ENCODE assay signal across 15 cellular contexts in the genomic region with DNA sequence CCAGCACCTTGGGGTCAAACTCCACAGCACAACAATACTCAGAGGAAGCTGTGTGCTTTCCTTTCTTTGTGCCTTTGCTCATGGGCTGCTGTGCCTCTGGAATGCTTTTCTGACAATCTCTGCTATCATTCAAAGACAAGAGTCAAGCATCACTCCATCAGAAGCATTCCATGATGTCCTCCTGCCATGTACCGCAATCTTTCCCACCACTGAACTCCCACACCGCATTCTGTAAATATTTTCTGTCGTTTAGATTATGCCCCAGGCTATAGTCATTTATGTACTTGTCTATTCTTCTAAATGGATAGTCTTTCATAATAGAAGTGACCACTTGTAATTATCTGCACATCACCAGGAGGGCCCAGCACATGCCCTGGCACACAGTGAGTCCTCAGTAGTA.
A peak's percentile ranks its signal among the peaks of the same experiment; 100 is the strongest.
DNase-seq lines count a peak whose midpoint lies in the region; ATAC-seq, FAIRE-seq and TF ChIP-seq lines count a peak whose summit lies in the region.
"Had no signal": no experiment of that assay in that cellular context is flagged by ENCODE, and none has a peak within 500 bp of the region (broad histone marks: within the 10 kb centered on the region; RNA-seq: fewer than 3 reads in every experiment).

No MANE protein-coding gene starts in this region.

- no peak for ATAC-seq in GM18909 (IDR thresholded peaks at IDR 0.05; ENCODE audit: poor library complexity, unreplicated experiment)
- ATAC-seq in activated CD4-positive, alpha-beta T cell treated with anti-CD3 and anti-CD28 coated beads for 36 hours = no peak
- ATAC-seq: A549, HepG2 had no signal

- 91% methylated on average over 3 of the region's 3 CpGs; no CpG with 5 or more reads in 1 of the 2 experiments for WGBS in H1 (ENCODE audit: extremely low coverage in 1 of 2, insufficient coverage in 1 of 2, insufficient read length in 1 of 2, insufficient replicate concordance in 2 of 2, low coverage in 1 of 2, low lambda C conversion rate in 2 of 2, missing lambda C conversion rate in 1 of 2), 2 experiments
- WGBS in smooth muscle cell (ENCODE audit: low lambda C conversion rate) = 40% methylated on average over 3 of the region's 3 CpGs

- H2BK20ac ChIP-seq in H1 (ENCODE audit: low read length) = no peak overlapping the region

- 0 out of 2 replicates have a peak overlapping the region, but pooled peaks have one; percentile 30 for H2BK12ac ChIP-seq in H1 (ENCODE audit: low read depth, low read length)

- no peaks in the 10 kb centered on the region for H3K36me3 Mint-ChIP-seq in activated CD4-positive, alpha-beta T cell treated with anti-CD3 and anti-CD28 coated beads for 36 hours (ENCODE audit: low read depth)
- H3K36me3 Mint-ChIP-seq: CD8-positive, alpha-beta memory T cell had no signal

- no peak overlapping the region for H3K18ac ChIP-seq in H1 (ENCODE audit: extremely low read depth, low read length)

- FAIRE-seq in HTR-8/SVneo (lab: Jason Lieb, UNC) (peak; percentile 44), H1 (lab: Jason Lieb, UNC) (no peak)
- FAIRE-seq: A549, G401.6, HepG2 had no signal

- intact Hi-C loops in activated CD4-positive, alpha-beta T cell treated with anti-CD3 and anti-CD28 coated beads for 36 hours (cut with DNase I, micrococcal nuclease) = loop anchor here in 1 of 2 experiments (10.0 kb wide), 1 partner anchor 509 kb away; no protein-coding TSS in a partner anchor

- H3K27ac Mint-ChIP-seq in activated CD4-positive, alpha-beta T cell treated with anti-CD3 and anti-CD28 coated beads for 36 hours = no peak overlapping the region
- H3K27ac Mint-ChIP-seq: HFFc6 had no signal

- no peaks in the 10 kb centered on the region for H3K23me2 ChIP-seq in H1 (ENCODE audit: low read depth, low read length)

- TF ChIP-seq POLR2A in H1 (IDR thresholded peaks at IDR 0.05; ENCODE audit: control extremely low read depth in 1 of 2, low read depth in 2 of 2, low read length in 2 of 2) = no peak

- H4K91ac ChIP-seq in H1 (replicated peaks; ENCODE audit: insufficient read length, low read length) = no peak overlapping the region

- no peak overlapping the region for H3K4ac ChIP-seq in H1 (replicated peaks; ENCODE audit: insufficient read length, low read depth, low read length)

- H3K4me3 Mint-ChIP-seq in activated CD4-positive, alpha-beta T cell treated with anti-CD3 and anti-CD28 coated beads for 36 hours = no peak overlapping the region
- H3K4me3 Mint-ChIP-seq: CD8-positive, alpha-beta memory T cell; HFFc6 had no signal

- no peaks in the 10 kb centered on the region for H3K79me1 ChIP-seq in H1 (ENCODE audit: low read depth, low read length)

- no peak overlapping the region for H3K14ac ChIP-seq in H1 (ENCODE audit: insufficient read length)

- no peaks in the 10 kb centered on the region for H3K27me3 Mint-ChIP-seq in activated CD4-positive, alpha-beta T cell treated with anti-CD3 and anti-CD28 coated beads for 36 hours

- H3K9me3 ChIP-seq in H1 (ENCODE audit: insufficient read depth in 2 of 2, low read depth in 1 of 2, low read length in 1 of 2) (no peaks in the 10 kb centered on the region), smooth muscle cell (replicated peaks; ENCODE audit: low read depth) (no peaks in the 10 kb centered on the region)
- H3K9me3 ChIP-seq: A549, BLaER1 had no signal

- POLR2A ChIA-PET in H1 (lab: Charles Lee; ENCODE audit: partially characterized antibody) = no interaction called here
- POLR2A ChIA-PET in activated CD4-positive, alpha-beta T cell treated with anti-CD3 and anti-CD28 coated beads for 36 hours (lab: Charles Lee) = no interaction called here

- H2AFZ ChIP-seq in H1 (ENCODE audit: low read length) = peak overlapping the region; percentile 42; the same call in 1 of the 2 replicates
- H2AFZ ChIP-seq in smooth muscle cell (ENCODE audit: low read depth) = no peak overlapping the region

- H4K8ac ChIP-seq in H1 (ENCODE audit: extremely low read depth, insufficient read depth, low read length) = no peak overlapping the region

- H2AK5ac ChIP-seq in H1 (ENCODE audit: low read depth, low read length) = no peak overlapping the region

- H2BK15ac ChIP-seq in H1 (ENCODE audit: low read length) = no peak overlapping the region

- no peak for TF ChIP-seq CTCF in H1 (IDR thresholded peaks at IDR 0.05; ENCODE audit: control extremely low read depth in 1 of 3, insufficient read depth in 1 of 3, low read depth in 1 of 3, low read length in 3 of 3)
- TF ChIP-seq CTCF in smooth muscle cell (IDR thresholded peaks at IDR 0.05; ENCODE audit: borderline replicate concordance, insufficient read depth, poor library complexity, severe bottlenecking) = no peak

- H3K4me1 ChIP-seq in H1 (replicated peaks in 1 of 4; ENCODE audit: control insufficient read depth in 3 of 4, insufficient read depth in 4 of 4, low read length in 3 of 4) (no peaks in the 10 kb centered on the region), smooth muscle cell (ENCODE audit: low read depth) (peaks cover 9% of the 10 kb centered on the region)
- H3K4me1 ChIP-seq: A549 had no signal

- H3K4me1 Mint-ChIP-seq in activated CD4-positive, alpha-beta T cell treated with anti-CD3 and anti-CD28 coated beads for 36 hours = no peaks in the 10 kb centered on the region

- H3K36me3 ChIP-seq in H1 (ENCODE audit: control insufficient read depth in 2 of 4, insufficient read depth in 4 of 4, low read length in 3 of 4) = no peaks in the 10 kb centered on the region
- H3K36me3 ChIP-seq in smooth muscle cell (ENCODE audit: low read depth) = no peaks in the 10 kb centered on the region
- H3K36me3 ChIP-seq: BLaER1 had no signal

- H2BK5ac ChIP-seq in H1 (ENCODE audit: low read depth, low read length) = no peak overlapping the region

- no peaks in the 10 kb centered on the region for H3K9me3 Mint-ChIP-seq in activated CD4-positive, alpha-beta T cell treated with anti-CD3 and anti-CD28 coated beads for 36 hours (ENCODE audit: low read depth)
- H3K9me3 Mint-ChIP-seq: CD8-positive, alpha-beta memory T cell; HFFc6 had no signal

- H3K9ac ChIP-seq in H1 (replicated peaks in 1 of 4; ENCODE audit: extremely low read depth in 1 of 4, low read depth in 3 of 4, low read length in 3 of 4) (no peak overlapping the region), smooth muscle cell (ENCODE audit: low read depth) (no peak overlapping the region)
- H3K9ac ChIP-seq: BLaER1 had no signal

- H3K23ac ChIP-seq in H1 (ENCODE audit: insufficient read length) = no peak overlapping the region

- H3K79me2 ChIP-seq in H1 (ENCODE audit: control insufficient read depth in 1 of 2, insufficient read depth in 2 of 2, low read length in 2 of 2) (no peaks in the 10 kb centered on the region), smooth muscle cell (ENCODE audit: low read depth) (no peaks in the 10 kb centered on the region)

- CTCF ChIA-PET in H1 (lab: Charles Lee; ENCODE audit: partially characterized antibody) = interaction anchor here (0.7 to 2.9 kb wide), 7 partner anchors 9 to 238 kb away, joined by 3 to 14 read pairs (median 3); no protein-coding TSS in a partner anchor
- CTCF ChIA-PET in activated CD4-positive, alpha-beta T cell treated with anti-CD3 and anti-CD28 coated beads for 36 hours (lab: Charles Lee) = no interaction called here

- H3K27me3 ChIP-seq in H1 (replicated peaks in 1 of 4; ENCODE audit: control insufficient read depth in 3 of 4, extremely low read depth in 1 of 4, insufficient read depth in 3 of 4, low read length in 3 of 4) (no peaks in the 10 kb centered on the region; a peak in 1 of 7 replicates), smooth muscle cell (ENCODE audit: low read depth) (no peaks in the 10 kb centered on the region)
- H3K27me3 ChIP-seq: BLaER1 had no signal

- no peak for TF ChIP-seq EP300 in H1 (IDR thresholded peaks at IDR 0.05; ENCODE audit: borderline replicate concordance in 1 of 2, low read depth in 2 of 2, low read length in 2 of 2)

- H2BK120ac ChIP-seq in H1 (replicated peaks; ENCODE audit: low read depth, low read length) = no peak overlapping the region

- H3K4me3 ChIP-seq in H1 (ENCODE audit: extremely low read depth in 1 of 4, insufficient read depth in 2 of 4, low read depth in 3 of 4, low read length in 4 of 4) = no peak overlapping the region
- H3K4me3 ChIP-seq in smooth muscle cell = no peak overlapping the region
- H3K4me3 ChIP-seq: A549, BLaER1 had no signal

- DNase-seq in HTR-8/SVneo (ENCODE audit: insufficient read length, low spot score) (no peak), NCI-H226 (peak; percentile 46), H1 (ENCODE audit: low read depth in 1 of 2, low spot score in 2 of 2) (no peak), smooth muscle cell (lab: John Stamatoyannopoulos, UW; ENCODE audit: unreplicated experiment) (no peak), NCI-H510A treated with DMSO at 0.1 percent for 48 hours (lab: John Stamatoyannopoulos, UW) (no peak)
- DNase-seq in activated CD4-positive, alpha-beta T cell treated with anti-CD3 and anti-CD28 coated beads for 36 hours = no peak
- DNase-seq: AML-193; CD8-positive, alpha-beta memory T cell; HCEC 1CT; HFFc6 had no signal

- H4K5ac ChIP-seq in H1 (ENCODE audit: insufficient read length, low read depth, low read length) = no peak overlapping the region

- no peak for TF ChIP-seq RAD21 in H1 (IDR thresholded peaks at IDR 0.05 in 1 of 2, conservative IDR thresholded peaks at IDR 0.05 in 1 of 2; ENCODE audit: low read depth in 2 of 2, low read length in 2 of 2)

- no peak overlapping the region for H3K56ac ChIP-seq in H1 (replicated peaks; ENCODE audit: insufficient read length, low read depth, low read length)

- peaks cover 11% of the 10 kb centered on the region for H3F3A ChIP-seq in smooth muscle cell (ENCODE audit: low read depth)

- no peak overlapping the region for H3K27ac ChIP-seq in H1 (ENCODE audit: low read depth, low read length)
- peak overlapping the region; percentile 47 for H3K27ac ChIP-seq in smooth muscle cell (ENCODE audit: low read depth)
- H3K27ac ChIP-seq: A549, BLaER1 had no signal

- H4K20me1 ChIP-seq in H1 (replicated peaks in 1 of 2; ENCODE audit: control insufficient read depth in 1 of 2, insufficient read depth in 2 of 2, low read length in 2 of 2) (no peaks in the 10 kb centered on the region), smooth muscle cell (ENCODE audit: low read depth) (no peaks in the 10 kb centered on the region)
- H4K20me1 ChIP-seq: BLaER1 had no signal

- H3K4me2 ChIP-seq in H1 (ENCODE audit: insufficient read depth in 1 of 2, low read depth in 2 of 2, low read length in 2 of 2) (no peak overlapping the region), smooth muscle cell (peak overlapping the region; percentile 20)
- H3K4me2 ChIP-seq: A549, BLaER1 had no signal

TF ChIP-seq in H1, 55 proteins besides CTCF, POLR2A, EP300 and RAD21 (continues in another document):
- TF ChIP-seq, protein P1, sequence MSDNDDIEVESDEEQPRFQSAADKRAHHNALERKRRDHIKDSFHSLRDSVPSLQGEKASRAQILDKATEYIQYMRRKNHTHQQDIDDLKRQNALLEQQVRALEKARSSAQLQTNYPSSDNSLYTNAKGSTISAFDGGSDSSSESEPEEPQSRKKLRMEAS (IDR thresholded peaks at IDR 0.05) = no peak
- TF ChIP-seq YY1 (IDR thresholded peaks at IDR 0.05; ENCODE audit: low read depth, low read length) = no peak
- TF ChIP-seq GABPA (IDR thresholded peaks at IDR 0.05; ENCODE audit: borderline replicate concordance, insufficient read depth, low read length) = no peak
- no peak for TF ChIP-seq POLR2AphosphoS5 (IDR thresholded peaks at IDR 0.05; ENCODE audit: low read depth, low read length)
- TF ChIP-seq JUND (IDR thresholded peaks at IDR 0.05; ENCODE audit: low read length) = no peak
- no peak for TF ChIP-seq KDM5A (IDR thresholded peaks at IDR 0.05; ENCODE audit: low read length)
